ENCODE assay signal across 15 cellular contexts in genomic region chr3:41223078-41223477, GRCh38. TPM values are rescaled to one million over a fixed set of nuclear protein-coding genes. Genes with fewer than 3 reads are reported as not detected.
DNase-seq lines count a peak whose midpoint lies in the region; ATAC-seq, FAIRE-seq and TF ChIP-seq lines count a peak whose summit lies in the region.
"Had no signal": no experiment of that assay in that cellular context is flagged by ENCODE, and none has a peak within 500 bp of the region (broad histone marks: within the 10 kb centered on the region; RNA-seq: fewer than 3 reads in every experiment).

No MANE protein-coding gene starts in this region.

- H3K4ac ChIP-seq in IMR-90 (ENCODE audit: low read depth, low read length) (no peak overlapping the region), trophoblast cell (ENCODE audit: low read depth, low read length) (peak overlapping the region; percentile 94)

- peaks cover 56% of the 10 kb centered on the region for H3K4me1 Mint-ChIP-seq in activated CD8-positive, alpha-beta T cell treated with anti-CD3 and anti-CD28 coated beads for 36 hours (ENCODE audit: low read depth)
- H3K4me1 Mint-ChIP-seq in activated CD8-positive, alpha-beta T cell treated with anti-CD3 and anti-CD28 coated beads, Interleukin-2, amount 10 ng/mL, durations not matched to agents 7 days and 5 days (ENCODE audit: low read depth), result peaks cover 23% of the 10 kb centered on the region

- no peak for FAIRE-seq in pancreas (lab: Jason Lieb, UNC)

- H3K14ac ChIP-seq in IMR-90 (replicated peaks; ENCODE audit: low read depth, low read length) (no peak overlapping the region), trophoblast cell (ENCODE audit: low read length) (no peak overlapping the region)

- H3K9ac ChIP-seq in IMR-90 (ENCODE audit: low read depth, low read length) (no peak overlapping the region), trophoblast cell (ENCODE audit: low read length) (no peak overlapping the region)
- H3K9ac ChIP-seq: BLaER1 had no signal

- H3K4me1 ChIP-seq in IMR-90 (ENCODE audit: control insufficient read depth, insufficient read depth, low read length), result peaks cover 14% of the 10 kb centered on the region
- peaks cover 2% of the 10 kb centered on the region in 2 experiments for H3K4me1 ChIP-seq in trophoblast cell (ENCODE audit: control insufficient read depth in 1 of 2, insufficient read depth in 2 of 2, low read length in 2 of 2)
- peaks cover 9 to 58% (median 38%) of the 10 kb centered on the region in 4 donors for H3K4me1 ChIP-seq in transverse colon
- H3K4me1 ChIP-seq in pancreas, result peaks cover 7 to 41% (median 37%) of the 10 kb centered on the region in 3 donors
- H3K4me1 ChIP-seq: BLaER1 had no signal

- in situ Hi-C loops in IMR-90 (cut with MboI; ENCODE audit: low sequenced_read_pairs) (loop anchor here (25.0 kb wide), 1 partner anchor 464 kb away; no protein-coding TSS in a partner anchor), transverse colon (cut with MboI; ENCODE audit: low pct_ligation_motif_present in 1 of 4, low pct_unique_long_range_greater_than_20kb in 1 of 4, low sequenced_read_pairs in 3 of 4) (loop anchor here in 3 of 4 donors (10.0 to 25.0 kb wide), 2 partner anchors 636 to 638 kb away; no protein-coding TSS in a partner anchor)

- POLR2A ChIA-PET in activated CD8-positive, alpha-beta T cell treated with anti-CD3 and anti-CD28 coated beads for 36 hours (lab: Charles Lee), result interaction anchor here (1.6 kb wide), 1 partner anchor 24 kb away, joined by 5 read pairs; the partner anchor contains the start of gene CTNNB1
- POLR2A ChIA-PET in activated CD8-positive, alpha-beta T cell treated with anti-CD3 and anti-CD28 coated beads, Interleukin-2, amount 10 ng/mL, durations not matched to agents 7 days and 5 days (lab: Charles Lee), result interaction anchor here (0.6 kb wide), 1 partner anchor 492 kb away, joined by 3 read pairs; no protein-coding TSS in a partner anchor
- POLR2A ChIA-PET in IMR-90 (lab: Charles Lee; ENCODE audit: unreplicated experiment), result no interaction called here

- no peak overlapping the region for H4K91ac ChIP-seq in IMR-90 (ENCODE audit: insufficient read depth, low read depth, low read length)
- no peak overlapping the region for H4K91ac ChIP-seq in trophoblast cell (ENCODE audit: low read depth, low read length)

- H3K9me1 ChIP-seq in IMR-90 (ENCODE audit: insufficient read depth, low read length), result peaks cover 25% of the 10 kb centered on the region

- H3K79me2 ChIP-seq in trophoblast cell (ENCODE audit: control insufficient read depth, insufficient read depth, low read length, poor library complexity), result peaks cover 17% of the 10 kb centered on the region

- no TSS peak for BruUV-seq in IMR-90 (replicated peaks; lab: Mats Ljungman, UMichigan)

- no peak overlapping the region for H3K4me3 Mint-ChIP-seq in activated CD8-positive, alpha-beta T cell treated with anti-CD3 and anti-CD28 coated beads for 36 hours
- no peak overlapping the region for H3K4me3 Mint-ChIP-seq in activated CD8-positive, alpha-beta T cell treated with anti-CD3 and anti-CD28 coated beads, Interleukin-2, amount 10 ng/mL, durations not matched to agents 7 days and 5 days
- H3K4me3 Mint-ChIP-seq: H9 had no signal

- H2BK120ac ChIP-seq in IMR-90 (ENCODE audit: low read depth, low read length) (no peak overlapping the region), trophoblast cell (ENCODE audit: insufficient read depth, low read length, poor library complexity) (no peak overlapping the region)

- H3K4me3 ChIP-seq in IMR-90 (ENCODE audit: insufficient read depth, low read depth, low read length), result no peak overlapping the region
- no peak overlapping the region for H3K4me3 ChIP-seq in trophoblast cell (ENCODE audit: low read depth, low read length)
- no peak overlapping the region for H3K4me3 ChIP-seq in transverse colon
- no peak overlapping the region for H3K4me3 ChIP-seq in pancreas
- H3K4me3 ChIP-seq: BLaER1 had no signal

- WGBS in IMR-90 (ENCODE audit: extremely low coverage in 2 of 2, insufficient read length in 1 of 2), 2 experiments, result no CpG with 5 or more reads among the region's 2 CpGs
- WGBS in trophoblast cell (ENCODE audit: extremely low coverage, insufficient coverage, insufficient read length), result no CpG with 5 or more reads among the region's 2 CpGs
- 72 to 83% methylated on average over 2 of the region's 2 CpGs for WGBS in transverse colon (ENCODE audit: low coverage in 1 of 2), 2 donors
- WGBS in pancreas, 2 donors, result 71 to 82% methylated on average over 2 of the region's 2 CpGs

- H3K9me3 ChIP-seq in IMR-90 (ENCODE audit: control insufficient read depth, insufficient read depth, low read length), result no peaks in the 10 kb centered on the region
- H3K9me3 ChIP-seq in trophoblast cell (ENCODE audit: insufficient read depth, low read depth, low read length), result no peaks in the 10 kb centered on the region
- no peaks in the 10 kb centered on the region for H3K9me3 ChIP-seq in transverse colon
- H3K9me3 ChIP-seq in pancreas, result no peaks in the 10 kb centered on the region
- H3K9me3 ChIP-seq: BLaER1 had no signal

- no peak overlapping the region for H3K27ac ChIP-seq in IMR-90 (ENCODE audit: insufficient read depth, low read length)
- no peak overlapping the region for H3K27ac ChIP-seq in trophoblast cell (ENCODE audit: low read depth, low read length)
- peak overlapping the region in 3 of 4 donors; percentile 22 to 61 (median 54) for H3K27ac ChIP-seq in transverse colon
- H3K27ac ChIP-seq in pancreas, result no peak overlapping the region
- H3K27ac ChIP-seq: 22Rv1, BLaER1 had no signal

- no peaks in the 10 kb centered on the region for H3K9me3 Mint-ChIP-seq in activated CD8-positive, alpha-beta T cell treated with anti-CD3 and anti-CD28 coated beads for 36 hours
- H3K9me3 Mint-ChIP-seq in activated CD8-positive, alpha-beta T cell treated with anti-CD3 and anti-CD28 coated beads, Interleukin-2, amount 10 ng/mL, durations not matched to agents 7 days and 5 days (ENCODE audit: insufficient read depth), result no peaks in the 10 kb centered on the region
- H3K9me3 Mint-ChIP-seq: H9 had no signal

- H4K20me1 ChIP-seq in IMR-90 (ENCODE audit: insufficient read depth, low read length), result peaks cover 72% of the 10 kb centered on the region

- no peak overlapping the region for H3K18ac ChIP-seq in IMR-90 (ENCODE audit: low read depth, low read length)
- H3K18ac ChIP-seq in trophoblast cell (ENCODE audit: low read length), result no peak overlapping the region

- no peak overlapping the region; the same call in 1 of the 2 replicates for H3K4me2 ChIP-seq in IMR-90 (ENCODE audit: low read depth, low read length)
- no peak overlapping the region for H3K4me2 ChIP-seq in trophoblast cell (ENCODE audit: low read length)
- H3K4me2 ChIP-seq: BLaER1 had no signal

- H3K36me3 Mint-ChIP-seq in activated CD8-positive, alpha-beta T cell treated with anti-CD3 and anti-CD28 coated beads for 36 hours (ENCODE audit: low read depth), result peaks cover 51% of the 10 kb centered on the region
- H3K36me3 Mint-ChIP-seq in activated CD8-positive, alpha-beta T cell treated with anti-CD3 and anti-CD28 coated beads, Interleukin-2, amount 10 ng/mL, durations not matched to agents 7 days and 5 days (ENCODE audit: low read depth), result peaks cover 44% of the 10 kb centered on the region

- H3K27ac Mint-ChIP-seq in activated CD8-positive, alpha-beta T cell treated with anti-CD3 and anti-CD28 coated beads for 36 hours, result peak overlapping the region; percentile 30
- H3K27ac Mint-ChIP-seq in activated CD8-positive, alpha-beta T cell treated with anti-CD3 and anti-CD28 coated beads, Interleukin-2, amount 10 ng/mL, durations not matched to agents 7 days and 5 days, result no peak overlapping the region

- H2AK9ac ChIP-seq in IMR-90 (replicated peaks; ENCODE audit: low read depth, low read length, poor library complexity), result no peak overlapping the region

- no peak for TF ChIP-seq EP300 in transverse colon (IDR thresholded peaks at IDR 0.05; ENCODE audit: low read depth)

- dilution Hi-C loops in IMR-90 (cut with HindIII; ENCODE audit: low sequenced_read_pairs, unreplicated experiment), result no loop called here

- intact Hi-C loops in activated CD8-positive, alpha-beta T cell treated with anti-CD3 and anti-CD28 coated beads for 36 hours (cut with micrococcal nuclease), result no loop called here
- intact Hi-C loops in IMR-90 (cut with micrococcal nuclease), result no loop called here
- intact Hi-C loops in transverse colon (cut with DNase I; ENCODE audit: low total_unique reads), result no loop called here
- intact Hi-C loops in pancreas (cut with DNase I), result no loop called here
- intact Hi-C loops in left cardiac atrium (cut with DNase I), result no loop called here

- H2AK5ac ChIP-seq in IMR-90 (ENCODE audit: low read depth, low read length), result no peak overlapping the region
- no peak overlapping the region for H2AK5ac ChIP-seq in trophoblast cell (ENCODE audit: low read length)

- H3K27me3 ChIP-seq in IMR-90 (ENCODE audit: control insufficient read depth, insufficient read depth, low read length), result no peaks in the 10 kb centered on the region
- H3K27me3 ChIP-seq in trophoblast cell (ENCODE audit: insufficient read depth, low read length), result no peaks in the 10 kb centered on the region
- H3K27me3 ChIP-seq in transverse colon, result no peaks in the 10 kb centered on the region
- no peaks in the 10 kb centered on the region for H3K27me3 ChIP-seq in pancreas
- H3K27me3 ChIP-seq: BLaER1 had no signal

- no peak for TF ChIP-seq RAD21 in IMR-90 (IDR thresholded peaks at IDR 0.05; ENCODE audit: low read length)

- H3K27me3 Mint-ChIP-seq in activated CD8-positive, alpha-beta T cell treated with anti-CD3 and anti-CD28 coated beads for 36 hours, result no peaks in the 10 kb centered on the region
- H3K27me3 Mint-ChIP-seq in activated CD8-positive, alpha-beta T cell treated with anti-CD3 and anti-CD28 coated beads, Interleukin-2, amount 10 ng/mL, durations not matched to agents 7 days and 5 days (ENCODE audit: low read depth), result no peaks in the 10 kb centered on the region

- peaks cover 25 to 57% of the 10 kb centered on the region in 2 experiments for H3K79me1 ChIP-seq in IMR-90 (ENCODE audit: low read depth in 1 of 2, low read length in 2 of 2)
- H3K79me1 ChIP-seq in trophoblast cell (ENCODE audit: low read length), result no peaks in the 10 kb centered on the region

- no peak for TF ChIP-seq POLR2A in IMR-90 (IDR thresholded peaks at IDR 0.05; ENCODE audit: low read depth, low read length)
- no peak for TF ChIP-seq POLR2A in transverse colon (IDR thresholded peaks at IDR 0.05)

- no peak for DNase-seq in activated CD8-positive, alpha-beta T cell treated with anti-CD3 and anti-CD28 coated beads for 36 hours
- no peak for DNase-seq in activated CD8-positive, alpha-beta T cell treated with anti-CD3 and anti-CD28 coated beads, Interleukin-2, amount 10 ng/mL, durations not matched to agents 7 days and 5 days
- DNase-seq in IMR-90 (no peak), trophoblast cell (no peak), transverse colon (no peak), NCI-H146 treated with DMSO at 0.1 percent for 48 hours (lab: John Stamatoyannopoulos, UW; ENCODE audit: unreplicated experiment) (no peak), pancreas (no peak), left cardiac atrium (no peak)
- DNase-seq: AML-193, Calu3, DMS 273 treated with DMSO at 0.1 percent for 48 hours, GOT3, H9 had no signal

- no peak overlapping the region for H4K5ac ChIP-seq in IMR-90 (ENCODE audit: low read depth, low read length)

- no peak for TF ChIP-seq CTCF in activated CD8-positive, alpha-beta T cell treated with anti-CD3 and anti-CD28 coated beads for 36 hours (IDR thresholded peaks at IDR 0.05)
- TF ChIP-seq CTCF in IMR-90 (conservative IDR thresholded peaks at IDR 0.05; ENCODE audit: low read depth, low read length), result no peak
- no peak for TF ChIP-seq CTCF in transverse colon (IDR thresholded peaks at IDR 0.05)
- no peak for TF ChIP-seq CTCF in pancreas (IDR thresholded peaks at IDR 0.05)

- no peak overlapping the region for H3K56ac ChIP-seq in IMR-90 (ENCODE audit: extremely low read depth, insufficient read depth, low read length)

- H2BK20ac ChIP-seq in IMR-90 (ENCODE audit: low read depth, low read length), result no peak overlapping the region

- H4K12ac ChIP-seq in trophoblast cell (ENCODE audit: low read depth, low read length), result no peak overlapping the region

- H3K23ac ChIP-seq in IMR-90 (ENCODE audit: low read depth, low read length), result no peak overlapping the region
- no peak overlapping the region for H3K23ac ChIP-seq in trophoblast cell (ENCODE audit: low read length)

- CTCF ChIA-PET in activated CD8-positive, alpha-beta T cell treated with anti-CD3 and anti-CD28 coated beads for 36 hours (lab: Charles Lee), result interaction anchor here (0.9 kb wide), 1 partner anchor 9 kb away, joined by 3 read pairs; no protein-coding TSS in a partner anchor
- CTCF ChIA-PET in activated CD8-positive, alpha-beta T cell treated with anti-CD3 and anti-CD28 coated beads, Interleukin-2, amount 10 ng/mL, durations not matched to agents 7 days and 5 days (lab: Charles Lee), result interaction anchor here (0.9 kb wide), 2 partner anchors 15 to 19 kb away, joined by 3 to 4 read pairs; no protein-coding TSS in a partner anchor
- CTCF ChIA-PET in IMR-90 (lab: Yijun Ruan, JAX), result no interaction called here

- no peak overlapping the region for H2AFZ ChIP-seq in IMR-90 (replicated peaks; ENCODE audit: low read length, poor library complexity)
- no peak overlapping the region for H2AFZ ChIP-seq in trophoblast cell (ENCODE audit: insufficient read depth, low read length, poor library complexity)

- H2BK5ac ChIP-seq in IMR-90 (ENCODE audit: low read depth, low read length, poor library complexity, severe bottlenecking) (no peak overlapping the region), trophoblast cell (ENCODE audit: low read depth, low read length, poor library complexity) (no peak overlapping the region)

- H2BK12ac ChIP-seq in trophoblast cell (ENCODE audit: low read length), result no peak overlapping the region

- no peak for ATAC-seq in activated CD8-positive, alpha-beta T cell treated with anti-CD3 and anti-CD28 coated beads for 36 hours
- no peak for ATAC-seq in activated CD8-positive, alpha-beta T cell treated with anti-CD3 and anti-CD28 coated beads, Interleukin-2, amount 10 ng/mL, durations not matched to agents 7 days and 5 days
- no peak for ATAC-seq in IMR-90 (ENCODE audit: low read depth)
- no peak for ATAC-seq in pancreas
- no peak for ATAC-seq in left cardiac atrium

- H4K8ac ChIP-seq in IMR-90 (ENCODE audit: low read depth in 2 of 2, low read length in 2 of 2), result no peak overlapping the region
- no peak overlapping the region for H4K8ac ChIP-seq in trophoblast cell (ENCODE audit: low read depth, low read length)

- peaks cover 26% of the 10 kb centered on the region for H3K36me3 ChIP-seq in IMR-90 (ENCODE audit: control insufficient read depth, insufficient read depth, low read length)
- H3K36me3 ChIP-seq in trophoblast cell (ENCODE audit: control insufficient read depth in 1 of 2, insufficient read depth in 2 of 2, low read length in 2 of 2), result peaks cover 11 to 30% of the 10 kb centered on the region in 2 experiments
- peaks cover 0 to 42% (median 19%) of the 10 kb centered on the region in 4 donors for H3K36me3 ChIP-seq in transverse colon
- H3K36me3 ChIP-seq in pancreas, result peaks cover 0 to 30% (median 17%) of the 10 kb centered on the region in 3 donors

- no peak overlapping the region for H2BK15ac ChIP-seq in IMR-90 (ENCODE audit: low read depth, low read length)

RNA-seq across cellular contexts. Expression of gene CTNNB1, which starts 23.8 kb away (rescaled TPM):
- 100 to 1,000 TPM in 1 of 2 experiments, 10 to 100 TPM in 1; 99.9 to 104 TPM for total RNA-seq in activated CD8-positive, alpha-beta T cell treated with anti-CD3 and anti-CD28 coated beads for 36 hours
- 100 to 1,000 TPM; 112 TPM for total RNA-seq in activated CD8-positive, alpha-beta T cell treated with anti-CD3 and anti-CD28 coated beads, Interleukin-2, amount 10 ng/mL, durations not matched to agents 7 days and 5 days
- 1,415 and 1,677 TPM in 2 replicates for total RNA-seq in IMR-90 (2012; rRNA removed)
- polyA plus RNA-seq in IMR-90 (2012; rRNA removed), result 364 and 381 TPM in 2 replicates
- 187 and 317 TPM in 2 replicates for polyA plus RNA-seq in IMR-90 (2012; cell fraction: cytosol; rRNA removed)
- polyA plus RNA-seq in IMR-90 (2012; cell fraction: nucleus; rRNA removed; ENCODE audit: low replicate concordance), result 205 and 300 TPM in 2 replicates
- 1,013 and 1,027 TPM in 2 replicates for polyA plus RNA-seq in trophoblast cell (2013)
- total RNA-seq in transverse colon, result 100 to 1,000 TPM; 290 to 527 (median 414) TPM
- total RNA-seq in pancreas, result 100 to 1,000 TPM in 4 of 6 donors, 10 to 100 TPM in 2; 90.1 to 228 (median 126) TPM
- polyA plus RNA-seq in pancreas, result 10 to 100 TPM; 51.7 to 79.9 TPM
- 100 to 1,000 TPM; 169 to 207 TPM for total RNA-seq in left cardiac atrium

Comparison
In these comparisons a context has a peak if more than half of its experiments do, and no peak if none do; other contexts are left out.
1. H3K27ac ChIP-seq: peak in transverse colon (3 of 4); none in IMR-90 (single experiment), trophoblast cell (single experiment) and pancreas (0 of 4).